Comparison of ENCODE assay signal across 8 cellular contexts in the genomic region with DNA sequence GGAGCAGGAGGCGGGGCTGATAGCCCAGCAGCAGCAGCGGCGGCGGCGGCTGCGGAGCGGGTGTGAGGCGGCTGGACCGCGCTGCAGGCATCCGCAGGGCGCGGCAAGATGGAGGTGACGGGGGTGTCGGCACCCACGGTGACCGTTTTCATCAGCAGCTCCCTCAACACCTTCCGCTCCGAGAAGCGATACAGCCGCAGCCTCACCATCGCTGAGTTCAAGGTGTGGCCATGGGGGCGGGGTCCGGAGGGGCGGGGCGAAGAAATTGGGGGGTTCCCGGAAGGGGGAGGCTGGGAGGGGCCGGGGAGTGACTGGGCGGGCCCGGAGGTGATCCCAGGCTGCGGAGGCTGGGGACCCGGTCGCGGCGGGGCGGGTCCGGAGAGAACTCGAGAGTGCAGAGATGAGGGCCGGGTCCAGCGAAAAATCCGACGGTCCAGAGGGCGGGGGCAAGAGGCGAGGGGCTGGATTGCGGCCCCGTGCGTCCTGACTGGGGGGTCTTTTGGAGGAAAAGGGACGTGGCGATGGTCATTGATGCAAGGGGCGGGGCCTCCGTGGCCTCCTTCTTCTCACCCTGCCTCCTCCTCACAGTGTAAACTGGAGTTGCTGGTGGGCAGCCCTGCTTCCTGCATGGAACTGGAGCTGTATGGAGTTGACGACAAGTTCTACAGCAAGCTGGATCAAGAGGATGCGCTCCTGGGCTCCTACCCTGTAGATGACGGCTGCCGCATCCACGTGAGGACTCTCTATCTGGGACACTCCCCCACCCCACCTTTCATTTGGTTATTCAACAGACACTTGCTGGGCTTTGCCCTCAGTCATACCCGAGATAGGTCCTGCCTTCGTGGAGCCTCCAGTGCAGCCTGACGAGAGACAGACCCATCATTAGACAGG. TPM values are rescaled to one million over a fixed set of nuclear protein-coding genes. Genes with fewer than 3 reads are reported as not detected.
DNase-seq lines count a peak whose midpoint lies in the region; ATAC-seq and TF ChIP-seq lines count a peak whose summit lies in the region.

A gene with protein sequence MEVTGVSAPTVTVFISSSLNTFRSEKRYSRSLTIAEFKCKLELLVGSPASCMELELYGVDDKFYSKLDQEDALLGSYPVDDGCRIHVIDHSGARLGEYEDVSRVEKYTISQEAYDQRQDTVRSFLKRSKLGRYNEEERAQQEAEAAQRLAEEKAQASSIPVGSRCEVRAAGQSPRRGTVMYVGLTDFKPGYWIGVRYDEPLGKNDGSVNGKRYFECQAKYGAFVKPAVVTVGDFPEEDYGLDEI (plus strand): TSS at position 16 of the 891 bp plus-strand sequence. CDS start 93 bp downstream, at position 109.

- H3K27me3 ChIP-seq in HAP-1 (ENCODE audit: low read depth) (no peaks in the 10 kb centered on the region), esophagus (ENCODE audit: control insufficient read depth in 1 of 2, insufficient read depth in 2 of 2, low read length in 2 of 2) (no peaks in the 10 kb centered on the region)

- peaks cover 43% of the 10 kb centered on the region for H3K36me3 Mint-ChIP-seq in nephron progenitor cell (ENCODE audit: low read depth)

- WGBS in esophagus, 2 donors: 3 to 4% methylated on average over 56 to 59 of the region's 59 CpGs

- H3K9me3 ChIP-seq in HAP-1 (no peaks in the 10 kb centered on the region), esophagus (ENCODE audit: control insufficient read depth in 2 of 2, insufficient read depth in 1 of 2, low read depth in 1 of 2, low read length in 1 of 2) (no peaks in the 10 kb centered on the region)

- in situ Hi-C loops in HAP-1 (cut with MboI; ENCODE audit: low sequenced_read_pairs): no loop called here

- H3K4me1 ChIP-seq in HAP-1: peaks cover 17% of the 10 kb centered on the region
- peaks cover 0 to 18% of the 10 kb centered on the region in 2 donors for H3K4me1 ChIP-seq in esophagus (ENCODE audit: control insufficient read depth in 2 of 2, insufficient read depth in 2 of 2, low read length in 1 of 2)

- peaks cover 38% of the 10 kb centered on the region for H3K36me3 ChIP-seq in HAP-1 (replicated peaks)
- peaks cover 3 to 26% of the 10 kb centered on the region in 2 donors for H3K36me3 ChIP-seq in esophagus (ENCODE audit: control insufficient read depth in 2 of 2, insufficient read depth in 2 of 2, low read length in 1 of 2)

- peaks cover 14% of the 10 kb centered on the region for H3K27me3 Mint-ChIP-seq in nephron progenitor cell (ENCODE audit: low read depth, poor library complexity)

- TF ChIP-seq CTCF in nephron progenitor cell (IDR thresholded peaks at IDR 0.05) (no peak), subcutaneous adipose tissue (IDR thresholded peaks at IDR 0.05; ENCODE audit: low read depth) (no peak)

- H3K4me3 ChIP-seq in HAP-1: peak within 1 kb of the TSS; percentile 72
- H3K4me3 ChIP-seq in esophagus (ENCODE audit: low read depth in 1 of 2, low read length in 2 of 2): peak within 1 kb of the TSS; percentile 75 to 79

- no peaks in the 10 kb centered on the region for H3K9me3 Mint-ChIP-seq in nephron progenitor cell

- DNase-seq in GM03348 (ENCODE audit: low spot score): peak; percentile 90
- no peak for DNase-seq in HAP-1 (ENCODE audit: low spot score in 2 of 2)
- DNase-seq in NCI-H526 treated with DMSO at 0.1 percent for 48 hours (lab: John Stamatoyannopoulos, UW): peak; percentile 49
- peak; percentile 90 for DNase-seq in activated CD8-positive, alpha-beta memory T cell treated with anti-CD3 and anti-CD28 coated beads, Interleukin-2, amount 50 U/mL, for 4 hours
- peak; percentile 75 for DNase-seq in nephron progenitor cell

- peak within 1 kb of the TSS; percentile 96 for H3K27ac Mint-ChIP-seq in nephron progenitor cell

- ATAC-seq in GM21423 (IDR thresholded peaks at IDR 0.05; ENCODE audit: unreplicated experiment): no peak

- H3K4me3 Mint-ChIP-seq in nephron progenitor cell: peak within 1 kb of the TSS; percentile 98

- peaks cover 51% of the 10 kb centered on the region for H3K4me1 Mint-ChIP-seq in nephron progenitor cell

- peak within 1 kb of the TSS; percentile 94 to 97 for H3K27ac ChIP-seq in esophagus (ENCODE audit: low read depth in 2 of 2, low read length in 1 of 2)

RNA-seq across cellular contexts. Expression of the gene that starts here (rescaled TPM):
- polyA plus RNA-seq in esophagus: 100 to 1,000 TPM; 100 to 149 TPM
- total RNA-seq in subcutaneous adipose tissue: 100 to 1,000 TPM in 2 of 4 donors, 10 to 100 TPM in 2; 89.8 to 132 (median 111) TPM

Comparison
In these comparisons a context has a peak if more than half of its experiments do, and no peak if none do; other contexts are left out.
1. DNase-seq: peak in GM03348 (single experiment), NCI-H526 treated with DMSO at 0.1 percent for 48 hours (single experiment), activated CD8-positive, alpha-beta memory T cell treated with anti-CD3 and anti-CD28 coated beads, Interleukin-2, amount 50 U/mL, for 4 hours (single experiment) and nephron progenitor cell (single experiment); none in HAP-1 (0 of 2).